ENCODE assay signal across 1 cellular context in genomic region chr16:77807-78443, GRCh38.
TF ChIP-seq lines count a peak whose summit lies in the region.

TSS of gene MPG (plus strand) at chr16:78225. CDS start at chr16:78310, 85 bp downstream.

TF ChIP-seq in K562, 482 proteins besides CTCF, POLR2A, EP300 and RAD21 (continued from another document and continues in another):
- no peak for TF ChIP-seq PATZ1 (CRISPR knock-in tag; IDR thresholded peaks at IDR 0.05; ENCODE audit: borderline replicate concordance)
- TF ChIP-seq ARID4B (CRISPR knock-in tag; IDR thresholded peaks at IDR 0.05) = peak; percentile 60
- TF ChIP-seq CREM (IDR thresholded peaks at IDR 0.05; ENCODE audit: low read depth) = no peak
- TF ChIP-seq KLF10 (CRISPR knock-in tag; IDR thresholded peaks at IDR 0.05) = no peak
- TF ChIP-seq KAT7 (CRISPR knock-in tag; IDR thresholded peaks at IDR 0.05; ENCODE audit: borderline replicate concordance) = no peak
- TF ChIP-seq NR4A1 (CRISPR knock-in tag; IDR thresholded peaks at IDR 0.05) = no peak
- no peak for TF ChIP-seq NR4A1 (tag; IDR thresholded peaks at IDR 0.05)
- no peak for TF ChIP-seq NFE2L1 (tag; IDR thresholded peaks at IDR 0.05; ENCODE audit: borderline replicate concordance, low read depth)
- TF ChIP-seq REST (CRISPR knock-in tag; IDR thresholded peaks at IDR 0.05; ENCODE audit: low read depth) = no peak; the same call in 1 of the 2 replicates
- TF ChIP-seq LEF1 (IDR thresholded peaks at IDR 0.05) = no peak
- TF ChIP-seq ZBTB34 (CRISPR knock-in tag; IDR thresholded peaks at IDR 0.05) = no peak
- TF ChIP-seq IRF9 (tag; IDR thresholded peaks at IDR 0.05) = no peak
- no peak for TF ChIP-seq ZNF589 (CRISPR knock-in tag; IDR thresholded peaks at IDR 0.05; ENCODE audit: low read depth)
- TF ChIP-seq NFYB (IDR thresholded peaks at IDR 0.05; ENCODE audit: extremely low read depth, insufficient read length) = no peak
- peak; percentile 21; the same call in 1 of the 2 replicates for TF ChIP-seq ZNF592 (IDR thresholded peaks at IDR 0.05)
- no peak for TF ChIP-seq ZNF121 (CRISPR knock-in tag; conservative IDR thresholded peaks at IDR 0.05)
- no peak for TF ChIP-seq SFPQ (IDR thresholded peaks at IDR 0.05; ENCODE audit: low read depth, low read length)
- no peak for TF ChIP-seq ELK3 (CRISPR knock-in tag; IDR thresholded peaks at IDR 0.05)
- TF ChIP-seq ZNF253 (CRISPR knock-in tag; conservative IDR thresholded peaks at IDR 0.05) = no peak
- no peak for TF ChIP-seq MCM3 (IDR thresholded peaks at IDR 0.05)
- TF ChIP-seq FOS (IDR thresholded peaks at IDR 0.05; ENCODE audit: extremely low read depth, insufficient read length) = no peak
- no peak for TF ChIP-seq NR0B1 (IDR thresholded peaks at IDR 0.05; ENCODE audit: partially characterized antibody)
- TF ChIP-seq CREB1 (IDR thresholded peaks at IDR 0.05) = no peak
- TF ChIP-seq CREB1 (CRISPR knock-in tag; IDR thresholded peaks at IDR 0.05) = no peak
- TF ChIP-seq ZNF584 (CRISPR knock-in tag; IDR thresholded peaks at IDR 0.05; ENCODE audit: low read depth) = no peak
- TF ChIP-seq RFX7 (CRISPR knock-in tag; IDR thresholded peaks at IDR 0.05) = no peak
- no peak for TF ChIP-seq HNRNPH1 (optimal IDR thresholded peaks at IDR 0.05; ENCODE audit: low read depth, low read length)
- TF ChIP-seq PTRF (tag; IDR thresholded peaks at IDR 0.05) = no peak
- TF ChIP-seq ZNF766 (CRISPR knock-in tag; conservative IDR thresholded peaks at IDR 0.05) = no peak
- no peak for TF ChIP-seq ETV1 (tag; conservative IDR thresholded peaks at IDR 0.05; ENCODE audit: low read depth)
- no peak for TF ChIP-seq PTBP1 (IDR thresholded peaks at IDR 0.05; ENCODE audit: low read depth, low read length)
- peak; percentile 32 for TF ChIP-seq FIP1L1 (IDR thresholded peaks at IDR 0.05; ENCODE audit: low read depth, low read length, poor library complexity, severe bottlenecking)
- 0 out of 2 replicates have a peak, but pooled peaks have one; percentile 23 for TF ChIP-seq SP1 (CRISPR knock-in tag; IDR thresholded peaks at IDR 0.05)
- no peak for TF ChIP-seq RCOR1 (IDR thresholded peaks at IDR 0.05; ENCODE audit: borderline replicate concordance in 1 of 2, low read depth in 2 of 2, low read length in 2 of 2)
- no peak for TF ChIP-seq ZNF695 (CRISPR knock-in tag; IDR thresholded peaks at IDR 0.05)
- 0 out of 2 replicates have a peak, but pooled peaks have one; percentile 30 for TF ChIP-seq ZNF184 (CRISPR knock-in tag; IDR thresholded peaks at IDR 0.05)
- TF ChIP-seq CHD1 (IDR thresholded peaks at IDR 0.05; ENCODE audit: low read length) = no peak
- no peak for TF ChIP-seq ZNF77 (CRISPR knock-in tag; IDR thresholded peaks at IDR 0.05)
- no peak for TF ChIP-seq ZNF57 (CRISPR knock-in tag; IDR thresholded peaks at IDR 0.05)
- no peak for TF ChIP-seq HMG20A (CRISPR knock-in tag; conservative IDR thresholded peaks at IDR 0.05)
- TF ChIP-seq BRF1 (IDR thresholded peaks at IDR 0.05; ENCODE audit: borderline replicate concordance, extremely low read depth, insufficient read length) = no peak
- peak; percentile 90 for TF ChIP-seq EP400 (IDR thresholded peaks at IDR 0.05)
- TF ChIP-seq ZNF644 (tag; IDR thresholded peaks at IDR 0.05; ENCODE audit: low read depth) = no peak
- no peak for TF ChIP-seq PHTF2 (CRISPR knock-in tag; IDR thresholded peaks at IDR 0.05)
